13 cellular contexts compared by ENCODE assay signal in genomic region chr7:3591944-3592343, GRCh38.
DNase-seq lines count a peak whose midpoint lies in the region; ATAC-seq, FAIRE-seq and TF ChIP-seq lines count a peak whose summit lies in the region.
"Had no signal": no experiment of that assay in that cellular context is flagged by ENCODE, and none has a peak within 500 bp of the region (broad histone marks: within the 10 kb centered on the region; RNA-seq: fewer than 3 reads in every experiment).

No MANE protein-coding gene starts in this region.

- H3K79me2 ChIP-seq in H1 (ENCODE audit: control insufficient read depth in 1 of 2, insufficient read depth in 2 of 2, low read length in 2 of 2) (no peaks in the 10 kb centered on the region), neural cell (replicated peaks; ENCODE audit: insufficient read depth, low read length) (no peaks in the 10 kb centered on the region)

- peaks cover 9% of the 10 kb centered on the region for H3F3A ChIP-seq in neural cell (ENCODE audit: insufficient read depth, low read length, poor library complexity, severe bottlenecking)

- H3K36me3 ChIP-seq in A673 (ENCODE audit: insufficient read depth, low read length, poor library complexity, severe bottlenecking): no peaks in the 10 kb centered on the region
- H3K36me3 ChIP-seq in H1 (ENCODE audit: control insufficient read depth in 2 of 4, insufficient read depth in 4 of 4, low read length in 3 of 4): no peaks in the 10 kb centered on the region
- H3K36me3 ChIP-seq in neural cell (ENCODE audit: insufficient read depth, low read length): no peaks in the 10 kb centered on the region

- POLR2A ChIA-PET in A673 (lab: Charles Lee; ENCODE audit: low non-redundant PET) (interaction anchor here (0.5 kb wide), 1 partner anchor 297 kb away, joined by 4 read pairs; no protein-coding TSS in a partner anchor), H1 (lab: Charles Lee; ENCODE audit: partially characterized antibody) (no interaction called here)

- H2BK120ac ChIP-seq in H1 (replicated peaks; ENCODE audit: low read depth, low read length): no peak overlapping the region

- H4K5ac ChIP-seq in H1 (ENCODE audit: insufficient read length, low read depth, low read length): no peak overlapping the region

- H4K20me1 ChIP-seq in H1 (replicated peaks in 1 of 2; ENCODE audit: control insufficient read depth in 1 of 2, insufficient read depth in 2 of 2, low read length in 2 of 2): no peaks in the 10 kb centered on the region
- H4K20me1 ChIP-seq in neural cell (ENCODE audit: insufficient read depth): no peaks in the 10 kb centered on the region

- H4K8ac ChIP-seq in H1 (ENCODE audit: extremely low read depth, insufficient read depth, low read length): no peak overlapping the region

- H3K27ac ChIP-seq in A673 (ENCODE audit: low read depth, low read length, poor library complexity, severe bottlenecking) (no peak overlapping the region), H1 (ENCODE audit: low read depth, low read length) (no peak overlapping the region), neural cell (ENCODE audit: low read length) (no peak overlapping the region)

- H2BK12ac ChIP-seq in H1 (ENCODE audit: low read depth, low read length): no peak overlapping the region

- H3K79me1 ChIP-seq in H1 (ENCODE audit: low read depth, low read length): no peaks in the 10 kb centered on the region

- CTCF ChIA-PET in A673 (lab: Charles Lee): no interaction called here
- CTCF ChIA-PET in H1 (lab: Charles Lee; ENCODE audit: partially characterized antibody): interaction anchor here (1.0 to 1.7 kb wide), 5 partner anchors 12 to 130 kb away, joined by 3 to 8 read pairs (median 3); no protein-coding TSS in a partner anchor

- H3K23me2 ChIP-seq in H1 (ENCODE audit: low read depth, low read length): no peaks in the 10 kb centered on the region

- 82% methylated on average over 4 of the region's 4 CpGs; no CpG with 5 or more reads in 1 of the 2 experiments for WGBS in H1 (ENCODE audit: extremely low coverage in 1 of 2, insufficient coverage in 1 of 2, insufficient read length in 1 of 2, insufficient replicate concordance in 2 of 2, low coverage in 1 of 2, low lambda C conversion rate in 2 of 2, missing lambda C conversion rate in 1 of 2), 2 experiments

- H3K14ac ChIP-seq in H1 (ENCODE audit: insufficient read length): no peak overlapping the region

- H3K4ac ChIP-seq in H1 (replicated peaks; ENCODE audit: insufficient read length, low read depth, low read length): no peak overlapping the region

- H2BK15ac ChIP-seq in H1 (ENCODE audit: low read length): no peak overlapping the region

- H3K9me2 ChIP-seq in neural cell (ENCODE audit: insufficient read depth, low read length): no peaks in the 10 kb centered on the region

- H2BK5ac ChIP-seq in H1 (ENCODE audit: low read depth, low read length): no peak overlapping the region

- no peak for TF ChIP-seq EP300 in H1 (IDR thresholded peaks at IDR 0.05; ENCODE audit: borderline replicate concordance in 1 of 2, low read depth in 2 of 2, low read length in 2 of 2)
- TF ChIP-seq EP300 in neural cell (conservative IDR thresholded peaks at IDR 0.05; ENCODE audit: poor library complexity, severe bottlenecking): no peak

- H4K91ac ChIP-seq in H1 (replicated peaks; ENCODE audit: insufficient read length, low read length): no peak overlapping the region

- H3K18ac ChIP-seq in H1 (ENCODE audit: extremely low read depth, low read length): no peak overlapping the region

- H3K4me1 ChIP-seq in A673 (ENCODE audit: insufficient read depth, low read length, poor library complexity, severe bottlenecking) (peaks cover 8% of the 10 kb centered on the region), H1 (replicated peaks in 1 of 4; ENCODE audit: control insufficient read depth in 3 of 4, insufficient read depth in 4 of 4, low read length in 3 of 4) (peaks cover 3 to 12% (median 10%) of the 10 kb centered on the region in 4 experiments; a peak in 6 of 7 replicates)

- H3K4me2 ChIP-seq in H1 (ENCODE audit: insufficient read depth in 1 of 2, low read depth in 2 of 2, low read length in 2 of 2): peak overlapping the region in 1 of 2 experiments; percentile 10; a peak in 1 of 4 replicates
- H3K4me2 ChIP-seq in neural cell (ENCODE audit: low read length): no peak overlapping the region

- TF ChIP-seq POLR2A in H1 (IDR thresholded peaks at IDR 0.05; ENCODE audit: control extremely low read depth in 1 of 2, low read depth in 2 of 2, low read length in 2 of 2) (no peak), GM12892 (IDR thresholded peaks at IDR 0.05; ENCODE audit: low read depth, low read length) (no peak)

- H3K27me3 ChIP-seq in A673 (replicated peaks; ENCODE audit: insufficient read depth, low read depth, low read length, poor library complexity) (no peaks in the 10 kb centered on the region), H1 (replicated peaks in 1 of 4; ENCODE audit: control insufficient read depth in 3 of 4, extremely low read depth in 1 of 4, insufficient read depth in 3 of 4, low read length in 3 of 4) (no peaks in the 10 kb centered on the region), neural cell (ENCODE audit: insufficient read depth, low read depth, low read length) (no peaks in the 10 kb centered on the region)

- DNase-seq in A673 (ENCODE audit: low spot score) (peak; percentile 39), NCI-H146 treated with DMSO at 0.1 percent for 48 hours (lab: John Stamatoyannopoulos, UW; ENCODE audit: unreplicated experiment) (peak; percentile 48), H1 (ENCODE audit: low read depth in 1 of 2, low spot score in 2 of 2) (no peak), COR-L47 (lab: John Stamatoyannopoulos, UW) (no peak), GM12892 (ENCODE audit: insufficient read length) (no peak)
- DNase-seq: CD4-positive, alpha-beta memory T cell; H7; Karpas-422; MM.1S; NCI-H2029 treated with DMSO at 0.1 percent for 48 hours; NCI-H524 treated with DMSO at 0.1 percent for 48 hours had no signal

- no peak overlapping the region for H3K23ac ChIP-seq in H1 (ENCODE audit: insufficient read length)

- FAIRE-seq in H1 (lab: Jason Lieb, UNC) (no peak), GM12892 (lab: Jason Lieb, UNC) (no peak)

- H2AK5ac ChIP-seq in H1 (ENCODE audit: low read depth, low read length): no peak overlapping the region

- H3K4me3 ChIP-seq in A673 (ENCODE audit: low read depth, low read length, poor library complexity, severe bottlenecking): no peak overlapping the region
- no peak overlapping the region for H3K4me3 ChIP-seq in H1 (ENCODE audit: extremely low read depth in 1 of 4, insufficient read depth in 2 of 4, low read depth in 3 of 4, low read length in 4 of 4)
- peak overlapping the region; percentile 36 for H3K4me3 ChIP-seq in neural cell (ENCODE audit: low read length)

- no peak overlapping the region for H3K56ac ChIP-seq in H1 (replicated peaks; ENCODE audit: insufficient read length, low read depth, low read length)

- BruUV-seq in A673 (replicated peaks; lab: Mats Ljungman, UMichigan): no TSS peak

- intact Hi-C loops in A673 (cut with micrococcal nuclease; ENCODE audit: unreplicated experiment): no loop called here

- H3K9me3 ChIP-seq in A673 (ENCODE audit: low read depth, low read length, poor library complexity, severe bottlenecking): no peaks in the 10 kb centered on the region
- H3K9me3 ChIP-seq in H1 (ENCODE audit: insufficient read depth in 2 of 2, low read depth in 1 of 2, low read length in 1 of 2): no peaks in the 10 kb centered on the region
- H3K9me3 ChIP-seq in neural cell (ENCODE audit: low read length): no peaks in the 10 kb centered on the region

- no peak overlapping the region for H2BK20ac ChIP-seq in H1 (ENCODE audit: low read length)

- H3K9ac ChIP-seq in H1 (replicated peaks in 1 of 4; ENCODE audit: extremely low read depth in 1 of 4, low read depth in 3 of 4, low read length in 3 of 4): no peak overlapping the region
- no peak overlapping the region for H3K9ac ChIP-seq in neural cell (ENCODE audit: low read length)

- no peak overlapping the region for H2AFZ ChIP-seq in H1 (ENCODE audit: low read length)
- H2AFZ ChIP-seq in neural cell (ENCODE audit: low read depth, low read length): no peak overlapping the region

- ATAC-seq in GM21619 (IDR thresholded peaks at IDR 0.05; ENCODE audit: unreplicated experiment): no peak

- no peak for TF ChIP-seq CTCF in A673 (conservative IDR thresholded peaks at IDR 0.05; ENCODE audit: low read depth, low read length)
- no peak for TF ChIP-seq CTCF in H1 (IDR thresholded peaks at IDR 0.05; ENCODE audit: control extremely low read depth in 1 of 3, insufficient read depth in 1 of 3, low read depth in 1 of 3, low read length in 3 of 3)
- TF ChIP-seq CTCF in neural cell (IDR thresholded peaks at IDR 0.05; ENCODE audit: poor library complexity, severe bottlenecking): no peak

- TF ChIP-seq RAD21 in H1 (IDR thresholded peaks at IDR 0.05 in 1 of 2, conservative IDR thresholded peaks at IDR 0.05 in 1 of 2; ENCODE audit: low read depth in 2 of 2, low read length in 2 of 2): no peak
- no peak for TF ChIP-seq RAD21 in neural cell (conservative IDR thresholded peaks at IDR 0.05)

TF ChIP-seq in H1, 55 proteins besides CTCF, POLR2A, EP300 and RAD21:
- no peak for TF ChIP-seq SAP30 (IDR thresholded peaks at IDR 0.05; ENCODE audit: insufficient read depth, insufficient replicate concordance, low read length)
- TF ChIP-seq HDAC6 (IDR thresholded peaks at IDR 0.05; ENCODE audit: low read depth, low read length): no peak
- TF ChIP-seq TAF1 (IDR thresholded peaks at IDR 0.05; ENCODE audit: low read depth, low read length): no peak
- 0 out of 2 replicates have a peak, but pooled peaks have one; percentile 16 for TF ChIP-seq RFX5 (IDR thresholded peaks at IDR 0.05; ENCODE audit: borderline replicate concordance, low read depth, low read length)
TF ChIP-seq in H1: peak in this region for 1.

Comparison
In these comparisons a context has a peak if more than half of its experiments do, and no peak if none do; other contexts are left out.
1. DNase-seq: peak in A673 (single experiment) and NCI-H146 treated with DMSO at 0.1 percent for 48 hours (single experiment); none in H1 (0 of 2), COR-L47 (single experiment) and GM12892 (single experiment).